ENCODE assay signal across 15 cellular contexts in genomic region chr2:205245652-205246051, GRCh38.
A peak's percentile ranks its signal among the peaks of the same experiment; 100 is the strongest.
DNase-seq lines count a peak whose midpoint lies in the region; ATAC-seq, FAIRE-seq and TF ChIP-seq lines count a peak whose summit lies in the region.
"Had no signal": no experiment of that assay in that cellular context is flagged by ENCODE, and none has a peak within 500 bp of the region (broad histone marks: within the 10 kb centered on the region; RNA-seq: fewer than 3 reads in every experiment).

No MANE protein-coding gene starts in this region.

- H3K4me3 ChIP-seq in right atrium auricular region (no peak overlapping the region), keratinocyte (ENCODE audit: control insufficient read depth in 2 of 3, extremely low read depth in 1 of 3, insufficient read depth in 2 of 3, low read depth in 1 of 3, low read length in 3 of 3) (no peak overlapping the region), aorta (ENCODE audit: low read length in 2 of 2) (no peak overlapping the region)
- H3K4me3 ChIP-seq: upper lobe of left lung had no signal

- no peak for DNase-seq in Right ventricle myocardium inferior (ENCODE audit: missing footprints)
- no peak for DNase-seq in right atrium auricular region (ENCODE audit: low spot score)
- DNase-seq in dermis blood vessel endothelial cell = peak; percentile 19
- peak; percentile 17 for DNase-seq in keratinocyte (ENCODE audit: low read depth, low spot score)
- no peak for DNase-seq in aorta
- no peak for DNase-seq in NCI-H1436 (lab: John Stamatoyannopoulos, UW)
- DNase-seq in HT-29 (ENCODE audit: low spot score) = no peak
- no peak for DNase-seq in activated CD4-positive, alpha-beta T cell treated with anti-CD3 and anti-CD28 coated beads, Interleukin-2, amount 50 U/mL, for 48 hours
- DNase-seq: activated T-cell treated with anti-CD3 and anti-CD28 coated beads, Interleukin-2, amount 50 U/mL, for 72 hours; NCI-H146; NCI-H774; upper lobe of left lung had no signal

- H3K9me3 ChIP-seq in right atrium auricular region (no peaks in the 10 kb centered on the region), keratinocyte (ENCODE audit: control insufficient read depth, low read depth, low read length) (no peaks in the 10 kb centered on the region), aorta (ENCODE audit: control insufficient read depth, low read length) (no peaks in the 10 kb centered on the region)
- H3K9me3 ChIP-seq: upper lobe of left lung had no signal

- no peaks in the 10 kb centered on the region for H3K9me1 ChIP-seq in keratinocyte (ENCODE audit: control insufficient read depth, extremely low read depth, insufficient read depth, low read length)

- intact Hi-C loops in Right ventricle myocardium inferior (cut with DNase I) (no loop called here), aorta (cut with DNase I) (no loop called here)

- no peaks in the 10 kb centered on the region for H3K79me2 ChIP-seq in keratinocyte (ENCODE audit: control insufficient read depth, insufficient read depth, low read length)

- H3K36me3 ChIP-seq in right atrium auricular region (no peaks in the 10 kb centered on the region), keratinocyte (ENCODE audit: control insufficient read depth in 2 of 2, extremely low read depth in 1 of 2, insufficient read depth in 2 of 2, low read length in 2 of 2) (no peaks in the 10 kb centered on the region), aorta (ENCODE audit: control insufficient read depth in 1 of 2, insufficient read depth in 2 of 2, low read length in 1 of 2) (no peaks in the 10 kb centered on the region)
- H3K36me3 ChIP-seq: upper lobe of left lung had no signal

- no peak for TF ChIP-seq CTCF in right atrium auricular region (IDR thresholded peaks at IDR 0.05)
- no peak for TF ChIP-seq CTCF in keratinocyte (optimal IDR thresholded peaks at IDR 0.05 in 1 of 3, IDR thresholded peaks at IDR 0.05 in 1 of 3, conservative IDR thresholded peaks at IDR 0.05 in 1 of 3; ENCODE audit: extremely low read depth in 1 of 3, insufficient read depth in 2 of 3, low read length in 3 of 3)

- H3K4me1 ChIP-seq in right atrium auricular region = no peaks in the 10 kb centered on the region
- peaks cover 3% of the 10 kb centered on the region for H3K4me1 ChIP-seq in keratinocyte (ENCODE audit: control insufficient read depth, extremely low read depth, insufficient read depth, low read length)
- no peaks in the 10 kb centered on the region for H3K4me1 ChIP-seq in aorta (ENCODE audit: control insufficient read depth in 1 of 2, insufficient read depth in 2 of 2, low read length in 2 of 2)
- H3K4me1 ChIP-seq: upper lobe of left lung had no signal

- WGBS in aorta, 2 donors = 5 to 9% methylated on average over 2 of the region's 2 CpGs

- H3K27me3 ChIP-seq in right atrium auricular region (no peaks in the 10 kb centered on the region), keratinocyte (ENCODE audit: control insufficient read depth, extremely low read depth, insufficient read depth, low read length) (no peaks in the 10 kb centered on the region), aorta (ENCODE audit: control insufficient read depth in 1 of 2, insufficient read depth in 2 of 2, low read length in 1 of 2) (no peaks in the 10 kb centered on the region)
- H3K27me3 ChIP-seq: upper lobe of left lung had no signal

- dilution Hi-C loops in keratinocyte (cut with MboI; ENCODE audit: extremely low pct_ligation_motif_present, low sequenced_read_pairs) = no loop called here

- no peaks in the 10 kb centered on the region for H4K20me1 ChIP-seq in keratinocyte (ENCODE audit: control insufficient read depth, extremely low read depth, insufficient read depth, low read length)

- no peak overlapping the region for H3K9ac ChIP-seq in keratinocyte (ENCODE audit: control insufficient read depth, extremely low read depth, insufficient read depth, low read length)

- ATAC-seq in Right ventricle myocardium inferior (peak; percentile 62), aorta (ENCODE audit: low FRiP score) (peak; percentile 73)
- ATAC-seq: activated CD4-positive, CD25-positive, alpha-beta regulatory T cell treated with anti-CD3 and anti-CD28 coated beads, Interleukin-2, amount 50 U/mL, for 24 hours; activated T-cell treated with anti-CD3 and anti-CD28 coated beads, Interleukin-2, amount 50 U/mL, for 72 hours had no signal

- peak; percentile 53 for FAIRE-seq in keratinocyte (lab: Jason Lieb, UNC)
- FAIRE-seq: A204.1, GM19239 had no signal

- H3K4me2 ChIP-seq in keratinocyte (ENCODE audit: control insufficient read depth, extremely low read depth, insufficient read depth, low read depth, low read length) = no peak overlapping the region

- peak overlapping the region in 1 of 2 donors; percentile 22 for H3K27ac ChIP-seq in right atrium auricular region
- H3K27ac ChIP-seq in keratinocyte (ENCODE audit: control insufficient read depth, insufficient read depth, low read length) = no peak overlapping the region
- no peak overlapping the region for H3K27ac ChIP-seq in aorta (ENCODE audit: low read depth in 1 of 2, low read length in 2 of 2)
- H3K27ac ChIP-seq: upper lobe of left lung had no signal

- no peak overlapping the region for H2AFZ ChIP-seq in keratinocyte (ENCODE audit: control insufficient read depth, low read length)

Comparison
In these comparisons a context has a peak if more than half of its experiments do, and no peak if none do; other contexts are left out.
1. DNase-seq: peak in dermis blood vessel endothelial cell (single experiment) and keratinocyte (single experiment); none in Right ventricle myocardium inferior (single experiment), right atrium auricular region (single experiment), aorta (0 of 2), NCI-H1436 (single experiment), HT-29 (single experiment) and activated CD4-positive, alpha-beta T cell treated with anti-CD3 and anti-CD28 coated beads, Interleukin-2, amount 50 U/mL, for 48 hours (0 of 2).